23 cellular contexts compared by ENCODE assay signal in genomic region chr1:9404541-9404940, GRCh38.
"Had no signal": no experiment of that assay in that cellular context is flagged by ENCODE, and none has a peak within 500 bp of the region (broad histone marks: within the 10 kb centered on the region; RNA-seq: fewer than 3 reads in every experiment).

No MANE protein-coding gene starts in this region.

- H3K27me3 ChIP-seq: adrenal gland, transverse colon, vagina had no signal

- H3K9me3 Mint-ChIP-seq: activated naive CD4-positive, alpha-beta T cell treated with anti-CD3 and anti-CD28 coated beads, Interleukin-2, amount 50 U/mL, for 72 hours; activated T-cell treated with anti-CD3 and anti-CD28 coated beads, Interleukin-2, amount 50 U/mL, for 72 hours; nephron; T-helper 1 cell treated with Interleukin-12 subunit alpha and Interleukin-12 subunit beta and Interleukin-4 antibody, amounts not matched to agents 30 μg/mL and 1 μg/mL, for 36 hours had no signal

- H3K27ac Mint-ChIP-seq: activated naive CD4-positive, alpha-beta T cell treated with anti-CD3 and anti-CD28 coated beads, Interleukin-2, amount 50 U/mL, for 72 hours; activated T-cell treated with anti-CD3 and anti-CD28 coated beads, Interleukin-2, amount 50 U/mL, for 72 hours; T-helper 1 cell treated with Interleukin-12 subunit alpha and Interleukin-12 subunit beta and Interleukin-4 antibody, amounts not matched to agents 30 μg/mL and 1 μg/mL, for 36 hours had no signal

- H3K9me3 ChIP-seq: adrenal gland, spleen, transverse colon, vagina had no signal

- ATAC-seq: activated naive CD4-positive, alpha-beta T cell treated with anti-CD3 and anti-CD28 coated beads, Interleukin-2, amount 50 U/mL, for 72 hours; activated T-cell treated with anti-CD3 and anti-CD28 coated beads, Interleukin-2, amount 50 U/mL, for 72 hours; left lobe of liver; stimulated activated naive CD8-positive, alpha-beta T cell treated with anti-CD3 and anti-CD28 coated beads, Interleukin-15, Interleukin-2, amounts not matched to agents 100 U/mL and 50 U/mL, for 24 hours had no signal

- H3K27ac ChIP-seq: adrenal gland, spleen, transverse colon, vagina, VCaP had no signal

- H3K4me3 Mint-ChIP-seq: activated T-cell treated with anti-CD3 and anti-CD28 coated beads, Interleukin-2, amount 50 U/mL, for 72 hours; nephron; T-helper 1 cell treated with Interleukin-12 subunit alpha and Interleukin-12 subunit beta and Interleukin-4 antibody, amounts not matched to agents 30 μg/mL and 1 μg/mL, for 36 hours had no signal

- H3K4me3 ChIP-seq: adrenal gland, lung, spleen, transverse colon, vagina had no signal

- DNase-seq: activated CD4-positive, alpha-beta T cell treated with anti-CD3 and anti-CD28 coated beads for 1 hour; activated CD4-positive, alpha-beta T cell treated with anti-CD3 and anti-CD28 coated beads, Interleukin-2, amount 50 U/mL, for 4 hours; activated gamma-delta T cell treated with Interleukin-2 at 50 U/mL for 16 hours; activated T-cell treated with anti-CD3 and anti-CD28 coated beads, Interleukin-2, amount 50 U/mL, for 72 hours; adrenal gland; dermis blood vessel endothelial cell; effector memory CD4-positive, alpha-beta T cell; foreskin fibroblast; hypothalamus; midbrain; posterior cingulate gyrus; spleen; stimulated activated CD8-positive, alpha-beta memory T cell treated with anti-CD3 and anti-CD28 coated beads, Interleukin-4, amount 100 ng/mL, for 48 hours; stimulated activated naive CD8-positive, alpha-beta T cell treated with anti-CD3 and anti-CD28 coated beads, Interleukin-15, Interleukin-2, amounts not matched to agents 100 U/mL and 50 U/mL, for 24 hours; substantia nigra; transverse colon had no signal

- H3K36me3 Mint-ChIP-seq: activated naive CD4-positive, alpha-beta T cell treated with anti-CD3 and anti-CD28 coated beads, Interleukin-2, amount 50 U/mL, for 72 hours had no signal

- H3K36me3 ChIP-seq: adrenal gland, spleen, transverse colon, vagina had no signal
